In the genomic region with DNA sequence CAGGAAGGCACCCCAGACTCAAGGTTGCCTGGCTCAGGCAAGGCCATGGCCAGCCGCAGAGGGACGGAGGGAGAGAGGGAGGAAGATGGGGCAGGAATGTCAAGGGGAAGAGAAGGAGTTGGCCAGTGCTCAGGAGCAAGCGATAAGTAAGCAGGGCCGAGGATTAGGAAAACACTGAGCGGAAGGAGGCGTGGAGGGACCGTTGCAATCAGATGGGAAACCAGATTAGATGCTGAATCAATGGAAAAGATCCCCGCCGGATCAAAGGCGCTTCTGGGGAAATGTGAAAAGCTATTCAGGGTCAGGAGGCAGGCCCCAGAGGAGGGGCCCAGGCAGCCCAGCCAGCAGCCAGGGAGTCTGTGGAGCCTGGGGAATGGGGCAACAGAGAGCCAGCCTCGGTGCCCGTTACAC, we compare ENCODE assay signal across 1 cellular context.
A peak's percentile ranks its signal among the peaks of the same experiment; 100 is the strongest.
TF ChIP-seq lines count a peak whose summit lies in the region.

No MANE protein-coding gene starts in this region.

TF ChIP-seq in HepG2, 621 proteins besides CTCF, POLR2A, EP300 and RAD21 (continued from another document and continues in another):
- TF ChIP-seq, protein P1, sequence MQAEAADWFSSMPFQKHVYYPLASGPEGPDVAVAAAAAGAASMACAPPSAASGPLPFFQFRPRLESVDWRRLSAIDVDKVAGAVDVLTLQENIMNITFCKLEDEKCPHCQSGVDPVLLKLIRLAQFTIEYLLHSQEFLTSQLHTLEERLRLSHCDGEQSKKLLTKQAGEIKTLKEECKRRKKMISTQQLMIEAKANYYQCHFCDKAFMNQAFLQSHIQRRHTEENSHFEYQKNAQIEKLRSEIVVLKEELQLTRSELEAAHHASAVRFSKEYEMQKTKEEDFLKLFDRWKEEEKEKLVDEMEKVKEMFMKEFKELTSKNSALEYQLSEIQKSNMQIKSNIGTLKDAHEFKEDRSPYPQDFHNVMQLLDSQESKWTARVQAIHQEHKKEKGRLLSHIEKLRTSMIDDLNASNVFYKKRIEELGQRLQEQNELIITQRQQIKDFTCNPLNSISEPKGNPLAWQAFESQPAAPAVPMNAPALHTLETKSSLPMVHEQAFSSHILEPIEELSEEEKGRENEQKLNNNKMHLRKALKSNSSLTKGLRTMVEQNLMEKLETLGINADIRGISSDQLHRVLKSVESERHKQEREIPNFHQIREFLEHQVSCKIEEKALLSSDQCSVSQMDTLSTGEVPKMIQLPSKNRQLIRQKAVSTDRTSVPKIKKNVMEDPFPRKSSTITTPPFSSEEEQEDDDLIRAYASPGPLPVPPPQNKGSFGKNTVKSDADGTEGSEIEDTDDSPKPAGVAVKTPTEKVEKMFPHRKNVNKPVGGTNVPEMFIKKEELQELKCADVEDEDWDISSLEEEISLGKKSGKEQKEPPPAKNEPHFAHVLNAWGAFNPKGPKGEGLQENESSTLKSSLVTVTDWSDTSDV (CRISPR knock-in tag; IDR thresholded peaks at IDR 0.05), result no peak
- TF ChIP-seq ZNF20 (CRISPR knock-in tag; IDR thresholded peaks at IDR 0.05) (no peak), MBNL3 (CRISPR knock-in tag; conservative IDR thresholded peaks at IDR 0.05) (no peak), ZC3H4 (CRISPR knock-in tag; IDR thresholded peaks at IDR 0.05; ENCODE audit: borderline replicate concordance) (no peak), ZBTB1 (CRISPR knock-in tag; IDR thresholded peaks at IDR 0.05; ENCODE audit: borderline replicate concordance) (no peak), DR1 (CRISPR knock-in tag; IDR thresholded peaks at IDR 0.05) (no peak), FOXA1 (IDR thresholded peaks at IDR 0.05) (no peak), FOXA1 (CRISPR knock-in tag; IDR thresholded peaks at IDR 0.05) (peak; percentile 31; the same call in 1 of the 2 replicates), NFATC3 (CRISPR knock-in tag; IDR thresholded peaks at IDR 0.05) (no peak), ARHGAP35 (CRISPR knock-in tag; IDR thresholded peaks at IDR 0.05; ENCODE audit: borderline replicate concordance) (no peak), NCOA2 (CRISPR knock-in tag; IDR thresholded peaks at IDR 0.05) (peak; percentile 20; the same call in 1 of the 2 replicates), SP5 (CRISPR knock-in tag; IDR thresholded peaks at IDR 0.05; ENCODE audit: borderline replicate concordance, low read depth) (peak; percentile 39; the same call in 1 of the 2 replicates), ZSCAN30 (CRISPR knock-in tag; IDR thresholded peaks at IDR 0.05) (no peak), ZNF335 (CRISPR knock-in tag; IDR thresholded peaks at IDR 0.05) (no peak), KAT7 (CRISPR knock-in tag; IDR thresholded peaks at IDR 0.05; ENCODE audit: borderline replicate concordance) (no peak), CHD2 (IDR thresholded peaks at IDR 0.05; ENCODE audit: low read depth, low read length) (no peak), MTA3 (CRISPR knock-in tag; IDR thresholded peaks at IDR 0.05) (no peak), TCF7 (IDR thresholded peaks at IDR 0.05; ENCODE audit: low read depth) (peak; percentile 49; the same call in 1 of the 2 replicates), SIX4 (CRISPR knock-in tag; IDR thresholded peaks at IDR 0.05) (no peak), IRF2 (CRISPR knock-in tag; IDR thresholded peaks at IDR 0.05) (no peak), U2AF2 (IDR thresholded peaks at IDR 0.05; ENCODE audit: low read depth, low read length) (no peak), SP2 (CRISPR knock-in tag; IDR thresholded peaks at IDR 0.05) (no peak), MXI1 (IDR thresholded peaks at IDR 0.05; ENCODE audit: borderline replicate concordance, low read depth, low read length) (no peak), GATA4 (IDR thresholded peaks at IDR 0.05; ENCODE audit: borderline replicate concordance, low read depth) (no peak)
- TF ChIP-seq, protein P2, sequence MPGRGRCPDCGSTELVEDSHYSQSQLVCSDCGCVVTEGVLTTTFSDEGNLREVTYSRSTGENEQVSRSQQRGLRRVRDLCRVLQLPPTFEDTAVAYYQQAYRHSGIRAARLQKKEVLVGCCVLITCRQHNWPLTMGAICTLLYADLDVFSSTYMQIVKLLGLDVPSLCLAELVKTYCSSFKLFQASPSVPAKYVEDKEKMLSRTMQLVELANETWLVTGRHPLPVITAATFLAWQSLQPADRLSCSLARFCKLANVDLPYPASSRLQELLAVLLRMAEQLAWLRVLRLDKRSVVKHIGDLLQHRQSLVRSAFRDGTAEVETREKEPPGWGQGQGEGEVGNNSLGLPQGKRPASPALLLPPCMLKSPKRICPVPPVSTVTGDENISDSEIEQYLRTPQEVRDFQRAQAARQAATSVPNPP (CRISPR knock-in tag; IDR thresholded peaks at IDR 0.05), result no peak
- TF ChIP-seq, protein P3, sequence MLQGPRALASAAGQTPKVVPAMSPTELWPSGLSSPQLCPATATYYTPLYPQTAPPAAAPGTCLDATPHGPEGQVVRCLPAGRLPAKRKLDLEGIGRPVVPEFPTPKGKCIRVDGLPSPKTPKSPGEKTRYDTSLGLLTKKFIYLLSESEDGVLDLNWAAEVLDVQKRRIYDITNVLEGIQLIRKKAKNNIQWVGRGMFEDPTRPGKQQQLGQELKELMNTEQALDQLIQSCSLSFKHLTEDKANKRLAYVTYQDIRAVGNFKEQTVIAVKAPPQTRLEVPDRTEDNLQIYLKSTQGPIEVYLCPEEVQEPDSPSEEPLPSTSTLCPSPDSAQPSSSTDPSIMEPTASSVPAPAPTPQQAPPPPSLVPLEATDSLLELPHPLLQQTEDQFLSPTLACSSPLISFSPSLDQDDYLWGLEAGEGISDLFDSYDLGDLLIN (CRISPR knock-in tag; IDR thresholded peaks at IDR 0.05; ENCODE audit: borderline replicate concordance), result no peak
- TF ChIP-seq, protein P4, sequence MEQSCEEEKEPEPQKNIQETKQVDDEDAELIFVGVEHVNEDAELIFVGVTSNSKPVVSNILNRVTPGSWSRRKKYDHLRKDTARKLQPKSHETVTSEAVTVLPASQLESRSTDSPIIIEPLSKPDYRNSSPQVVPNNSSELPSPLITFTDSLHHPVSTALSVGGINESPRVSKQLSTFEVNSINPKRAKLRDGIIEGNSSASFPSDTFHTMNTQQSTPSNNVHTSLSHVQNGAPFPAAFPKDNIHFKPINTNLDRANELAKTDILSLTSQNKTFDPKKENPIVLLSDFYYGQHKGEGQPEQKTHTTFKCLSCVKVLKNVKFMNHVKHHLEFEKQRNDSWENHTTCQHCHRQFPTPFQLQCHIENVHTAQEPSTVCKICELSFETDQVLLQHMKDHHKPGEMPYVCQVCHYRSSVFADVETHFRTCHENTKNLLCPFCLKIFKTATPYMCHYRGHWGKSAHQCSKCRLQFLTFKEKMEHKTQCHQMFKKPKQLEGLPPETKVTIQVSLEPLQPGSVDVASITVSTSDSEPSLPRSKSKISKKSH (CRISPR knock-in tag; IDR thresholded peaks at IDR 0.05; ENCODE audit: borderline replicate concordance), result no peak
- TF ChIP-seq, protein P5, sequence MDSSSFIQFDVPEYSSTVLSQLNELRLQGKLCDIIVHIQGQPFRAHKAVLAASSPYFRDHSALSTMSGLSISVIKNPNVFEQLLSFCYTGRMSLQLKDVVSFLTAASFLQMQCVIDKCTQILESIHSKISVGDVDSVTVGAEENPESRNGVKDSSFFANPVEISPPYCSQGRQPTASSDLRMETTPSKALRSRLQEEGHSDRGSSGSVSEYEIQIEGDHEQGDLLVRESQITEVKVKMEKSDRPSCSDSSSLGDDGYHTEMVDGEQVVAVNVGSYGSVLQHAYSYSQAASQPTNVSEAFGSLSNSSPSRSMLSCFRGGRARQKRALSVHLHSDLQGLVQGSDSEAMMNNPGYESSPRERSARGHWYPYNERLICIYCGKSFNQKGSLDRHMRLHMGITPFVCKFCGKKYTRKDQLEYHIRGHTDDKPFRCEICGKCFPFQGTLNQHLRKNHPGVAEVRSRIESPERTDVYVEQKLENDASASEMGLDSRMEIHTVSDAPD (CRISPR knock-in tag; IDR thresholded peaks at IDR 0.05), result no peak
- TF ChIP-seq, protein P6, sequence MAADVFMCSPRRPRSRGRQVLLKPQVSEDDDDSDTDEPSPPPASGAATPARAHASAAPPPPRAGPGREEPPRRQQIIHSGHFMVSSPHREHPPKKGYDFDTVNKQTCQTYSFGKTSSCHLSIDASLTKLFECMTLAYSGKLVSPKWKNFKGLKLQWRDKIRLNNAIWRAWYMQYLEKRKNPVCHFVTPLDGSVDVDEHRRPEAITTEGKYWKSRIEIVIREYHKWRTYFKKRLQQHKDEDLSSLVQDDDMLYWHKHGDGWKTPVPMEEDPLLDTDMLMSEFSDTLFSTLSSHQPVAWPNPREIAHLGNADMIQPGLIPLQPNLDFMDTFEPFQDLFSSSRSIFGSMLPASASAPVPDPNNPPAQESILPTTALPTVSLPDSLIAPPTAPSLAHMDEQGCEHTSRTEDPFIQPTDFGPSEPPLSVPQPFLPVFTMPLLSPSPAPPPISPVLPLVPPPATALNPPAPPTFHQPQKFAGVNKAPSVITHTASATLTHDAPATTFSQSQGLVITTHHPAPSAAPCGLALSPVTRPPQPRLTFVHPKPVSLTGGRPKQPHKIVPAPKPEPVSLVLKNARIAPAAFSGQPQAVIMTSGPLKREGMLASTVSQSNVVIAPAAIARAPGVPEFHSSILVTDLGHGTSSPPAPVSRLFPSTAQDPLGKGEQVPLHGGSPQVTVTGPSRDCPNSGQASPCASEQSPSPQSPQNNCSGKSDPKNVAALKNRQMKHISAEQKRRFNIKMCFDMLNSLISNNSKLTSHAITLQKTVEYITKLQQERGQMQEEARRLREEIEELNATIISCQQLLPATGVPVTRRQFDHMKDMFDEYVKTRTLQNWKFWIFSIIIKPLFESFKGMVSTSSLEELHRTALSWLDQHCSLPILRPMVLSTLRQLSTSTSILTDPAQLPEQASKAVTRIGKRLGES (CRISPR knock-in tag; IDR thresholded peaks at IDR 0.05; ENCODE audit: borderline replicate concordance), result no peak
- TF ChIP-seq, protein P7, sequence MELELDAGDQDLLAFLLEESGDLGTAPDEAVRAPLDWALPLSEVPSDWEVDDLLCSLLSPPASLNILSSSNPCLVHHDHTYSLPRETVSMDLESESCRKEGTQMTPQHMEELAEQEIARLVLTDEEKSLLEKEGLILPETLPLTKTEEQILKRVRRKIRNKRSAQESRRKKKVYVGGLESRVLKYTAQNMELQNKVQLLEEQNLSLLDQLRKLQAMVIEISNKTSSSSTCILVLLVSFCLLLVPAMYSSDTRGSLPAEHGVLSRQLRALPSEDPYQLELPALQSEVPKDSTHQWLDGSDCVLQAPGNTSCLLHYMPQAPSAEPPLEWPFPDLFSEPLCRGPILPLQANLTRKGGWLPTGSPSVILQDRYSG (CRISPR knock-in tag; IDR thresholded peaks at IDR 0.05), result no peak
- TF ChIP-seq, protein P8, sequence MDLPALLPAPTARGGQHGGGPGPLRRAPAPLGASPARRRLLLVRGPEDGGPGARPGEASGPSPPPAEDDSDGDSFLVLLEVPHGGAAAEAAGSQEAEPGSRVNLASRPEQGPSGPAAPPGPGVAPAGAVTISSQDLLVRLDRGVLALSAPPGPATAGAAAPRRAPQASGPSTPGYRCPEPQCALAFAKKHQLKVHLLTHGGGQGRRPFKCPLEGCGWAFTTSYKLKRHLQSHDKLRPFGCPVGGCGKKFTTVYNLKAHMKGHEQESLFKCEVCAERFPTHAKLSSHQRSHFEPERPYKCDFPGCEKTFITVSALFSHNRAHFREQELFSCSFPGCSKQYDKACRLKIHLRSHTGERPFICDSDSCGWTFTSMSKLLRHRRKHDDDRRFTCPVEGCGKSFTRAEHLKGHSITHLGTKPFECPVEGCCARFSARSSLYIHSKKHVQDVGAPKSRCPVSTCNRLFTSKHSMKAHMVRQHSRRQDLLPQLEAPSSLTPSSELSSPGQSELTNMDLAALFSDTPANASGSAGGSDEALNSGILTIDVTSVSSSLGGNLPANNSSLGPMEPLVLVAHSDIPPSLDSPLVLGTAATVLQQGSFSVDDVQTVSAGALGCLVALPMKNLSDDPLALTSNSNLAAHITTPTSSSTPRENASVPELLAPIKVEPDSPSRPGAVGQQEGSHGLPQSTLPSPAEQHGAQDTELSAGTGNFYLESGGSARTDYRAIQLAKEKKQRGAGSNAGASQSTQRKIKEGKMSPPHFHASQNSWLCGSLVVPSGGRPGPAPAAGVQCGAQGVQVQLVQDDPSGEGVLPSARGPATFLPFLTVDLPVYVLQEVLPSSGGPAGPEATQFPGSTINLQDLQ (CRISPR knock-in tag; IDR thresholded peaks at IDR 0.05), result no peak
- TF ChIP-seq, protein P9, sequence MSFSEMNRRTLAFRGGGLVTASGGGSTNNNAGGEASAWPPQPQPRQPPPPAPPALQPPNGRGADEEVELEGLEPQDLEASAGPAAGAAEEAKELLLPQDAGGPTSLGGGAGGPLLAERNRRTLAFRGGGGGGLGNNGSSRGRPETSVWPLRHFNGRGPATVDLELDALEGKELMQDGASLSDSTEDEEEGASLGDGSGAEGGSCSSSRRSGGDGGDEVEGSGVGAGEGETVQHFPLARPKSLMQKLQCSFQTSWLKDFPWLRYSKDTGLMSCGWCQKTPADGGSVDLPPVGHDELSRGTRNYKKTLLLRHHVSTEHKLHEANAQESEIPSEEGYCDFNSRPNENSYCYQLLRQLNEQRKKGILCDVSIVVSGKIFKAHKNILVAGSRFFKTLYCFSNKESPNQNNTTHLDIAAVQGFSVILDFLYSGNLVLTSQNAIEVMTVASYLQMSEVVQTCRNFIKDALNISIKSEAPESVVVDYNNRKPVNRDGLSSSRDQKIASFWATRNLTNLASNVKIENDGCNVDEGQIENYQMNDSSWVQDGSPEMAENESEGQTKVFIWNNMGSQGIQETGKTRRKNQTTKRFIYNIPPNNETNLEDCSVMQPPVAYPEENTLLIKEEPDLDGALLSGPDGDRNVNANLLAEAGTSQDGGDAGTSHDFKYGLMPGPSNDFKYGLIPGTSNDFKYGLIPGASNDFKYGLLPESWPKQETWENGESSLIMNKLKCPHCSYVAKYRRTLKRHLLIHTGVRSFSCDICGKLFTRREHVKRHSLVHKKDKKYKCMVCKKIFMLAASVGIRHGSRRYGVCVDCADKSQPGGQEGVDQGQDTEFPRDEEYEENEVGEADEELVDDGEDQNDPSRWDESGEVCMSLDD (CRISPR knock-in tag; IDR thresholded peaks at IDR 0.05; ENCODE audit: borderline replicate concordance), result no peak
- TF ChIP-seq, protein P10, sequence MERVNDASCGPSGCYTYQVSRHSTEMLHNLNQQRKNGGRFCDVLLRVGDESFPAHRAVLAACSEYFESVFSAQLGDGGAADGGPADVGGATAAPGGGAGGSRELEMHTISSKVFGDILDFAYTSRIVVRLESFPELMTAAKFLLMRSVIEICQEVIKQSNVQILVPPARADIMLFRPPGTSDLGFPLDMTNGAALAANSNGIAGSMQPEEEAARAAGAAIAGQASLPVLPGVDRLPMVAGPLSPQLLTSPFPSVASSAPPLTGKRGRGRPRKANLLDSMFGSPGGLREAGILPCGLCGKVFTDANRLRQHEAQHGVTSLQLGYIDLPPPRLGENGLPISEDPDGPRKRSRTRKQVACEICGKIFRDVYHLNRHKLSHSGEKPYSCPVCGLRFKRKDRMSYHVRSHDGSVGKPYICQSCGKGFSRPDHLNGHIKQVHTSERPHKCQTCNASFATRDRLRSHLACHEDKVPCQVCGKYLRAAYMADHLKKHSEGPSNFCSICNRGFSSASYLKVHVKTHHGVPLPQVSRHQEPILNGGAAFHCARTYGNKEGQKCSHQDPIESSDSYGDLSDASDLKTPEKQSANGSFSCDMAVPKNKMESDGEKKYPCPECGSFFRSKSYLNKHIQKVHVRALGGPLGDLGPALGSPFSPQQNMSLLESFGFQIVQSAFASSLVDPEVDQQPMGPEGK (CRISPR knock-in tag; IDR thresholded peaks at IDR 0.05), result no peak
